Comparison of ENCODE assay signal across 8 cellular contexts in the genomic region with DNA sequence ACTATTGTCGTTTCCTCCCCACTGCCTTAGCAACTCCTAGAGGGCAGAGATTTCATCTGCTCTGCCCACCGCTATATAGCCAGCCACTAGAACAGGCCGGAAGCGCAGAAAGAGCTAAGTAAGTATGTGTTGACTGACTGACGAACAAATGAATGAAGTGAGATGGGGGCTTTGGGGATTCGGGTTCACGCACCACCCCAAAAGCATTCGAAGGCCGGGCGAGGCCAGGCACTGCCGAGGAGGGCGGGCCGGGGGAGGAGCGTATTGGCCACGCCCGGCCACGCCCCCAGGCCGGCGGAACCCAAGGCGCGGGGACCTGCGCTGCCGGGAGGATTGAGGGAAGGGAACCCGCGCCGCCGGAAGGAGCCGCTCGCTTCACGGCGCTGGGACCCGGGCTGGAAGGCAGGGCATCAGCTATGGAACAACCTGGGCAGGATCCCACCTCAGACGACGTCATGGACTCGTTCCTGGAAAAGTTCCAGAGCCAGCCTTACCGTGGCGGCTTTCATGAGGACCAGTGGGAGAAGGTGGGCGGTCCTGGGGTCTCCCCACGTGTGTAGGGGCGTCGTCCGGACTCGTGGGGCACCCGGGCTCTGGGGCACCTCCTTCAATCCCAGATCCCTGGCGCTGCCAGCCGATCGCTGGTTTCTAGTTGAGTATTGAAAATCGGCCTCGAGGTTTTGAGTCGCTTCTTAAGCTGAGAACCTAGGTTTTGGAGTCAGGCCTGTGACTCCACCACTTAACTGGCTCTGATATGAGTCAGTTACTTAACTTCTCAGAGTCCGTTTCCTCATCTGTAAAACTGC. TPM values are rescaled to one million over a fixed set of nuclear protein-coding genes. Genes with fewer than 3 reads are reported as not detected.
DNase-seq lines count a peak whose midpoint lies in the region; ATAC-seq, FAIRE-seq and TF ChIP-seq lines count a peak whose summit lies in the region.

A gene with protein sequence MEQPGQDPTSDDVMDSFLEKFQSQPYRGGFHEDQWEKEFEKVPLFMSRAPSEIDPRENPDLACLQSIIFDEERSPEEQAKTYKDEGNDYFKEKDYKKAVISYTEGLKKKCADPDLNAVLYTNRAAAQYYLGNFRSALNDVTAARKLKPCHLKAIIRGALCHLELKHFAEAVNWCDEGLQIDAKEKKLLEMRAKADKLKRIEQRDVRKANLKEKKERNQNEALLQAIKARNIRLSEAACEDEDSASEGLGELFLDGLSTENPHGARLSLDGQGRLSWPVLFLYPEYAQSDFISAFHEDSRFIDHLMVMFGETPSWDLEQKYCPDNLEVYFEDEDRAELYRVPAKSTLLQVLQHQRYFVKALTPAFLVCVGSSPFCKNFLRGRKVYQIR (plus strand): TSS at position 369 of the 806 bp plus-strand sequence. CDS start 48 bp downstream, at position 417.

- peak within 1 kb of the TSS; percentile 88 for H3K4me3 Mint-ChIP-seq in T-helper 1 cell treated with Interleukin-12 subunit alpha and Interleukin-12 subunit beta and Interleukin-4 antibody, amounts not matched to agents 30 μg/mL and 1 μg/mL, for 36 hours

- peaks cover 11% of the 10 kb centered on the region for H3K36me3 Mint-ChIP-seq in T-helper 1 cell treated with Interleukin-12 subunit alpha and Interleukin-12 subunit beta and Interleukin-4 antibody, amounts not matched to agents 30 μg/mL and 1 μg/mL, for 36 hours (ENCODE audit: low read depth)

- TF ChIP-seq POLR2A in GM12892 (IDR thresholded peaks at IDR 0.05; ENCODE audit: low read depth, low read length): peak; percentile 95
- peak; percentile 83 for TF ChIP-seq POLR2A in prostate gland (IDR thresholded peaks at IDR 0.05)

- peak within 1 kb of the TSS; percentile 62 to 74 for H3K27ac ChIP-seq in prostate gland

- peak in 1 of 4 experiments; percentile 39 for TF ChIP-seq CTCF in prostate gland (IDR thresholded peaks at IDR 0.05)

- no peaks in the 10 kb centered on the region for H3K27me3 ChIP-seq in prostate gland (replicated peaks; ENCODE audit: insufficient read depth)

- H3K9me3 Mint-ChIP-seq in T-helper 1 cell treated with Interleukin-12 subunit alpha and Interleukin-12 subunit beta and Interleukin-4 antibody, amounts not matched to agents 30 μg/mL and 1 μg/mL, for 36 hours: no peaks in the 10 kb centered on the region

- no peaks in the 10 kb centered on the region for H3K36me3 ChIP-seq in prostate gland

- H3K4me3 ChIP-seq in prostate gland: peak within 1 kb of the TSS; percentile 70 to 80

- under 1% methylated on average over 50 of the region's 51 CpGs for WGBS in prostate gland

- peak within 1 kb of the TSS; percentile 88 for H3K27ac Mint-ChIP-seq in T-helper 1 cell treated with Interleukin-12 subunit alpha and Interleukin-12 subunit beta and Interleukin-4 antibody, amounts not matched to agents 30 μg/mL and 1 μg/mL, for 36 hours

- H3K27me3 Mint-ChIP-seq in T-helper 1 cell treated with Interleukin-12 subunit alpha and Interleukin-12 subunit beta and Interleukin-4 antibody, amounts not matched to agents 30 μg/mL and 1 μg/mL, for 36 hours (ENCODE audit: low read depth): no peaks in the 10 kb centered on the region

- intact Hi-C loops in left ventricle myocardium superior (cut with micrococcal nuclease): no loop called here
- intact Hi-C loops in prostate gland (cut with DNase I): loop anchor here (10.0 kb wide), 1 partner anchor 171 kb away; a partner anchor contains a TSS

- ATAC-seq in HG02763 (IDR thresholded peaks at IDR 0.05; ENCODE audit: unreplicated experiment): peak; percentile 95
- ATAC-seq in left ventricle myocardium superior: peak; percentile 99

- H3K4me1 ChIP-seq in prostate gland (replicated peaks): no peaks in the 10 kb centered on the region

- DNase-seq in GM12892 (ENCODE audit: insufficient read length) (peak; percentile 90), NCI-H1417 treated with DMSO at 0.1 percent for 48 hours (lab: John Stamatoyannopoulos, UW) (peak; percentile 7), amniotic stem cell (lab: John Stamatoyannopoulos, UW) (peak; percentile 45), left ventricle myocardium superior (peak; percentile 91), prostate gland (ENCODE audit: low spot score) (peak; percentile 74), ureter (ENCODE audit: low spot score) (peak; percentile 85)

- peaks cover 21% of the 10 kb centered on the region for H3K4me1 Mint-ChIP-seq in T-helper 1 cell treated with Interleukin-12 subunit alpha and Interleukin-12 subunit beta and Interleukin-4 antibody, amounts not matched to agents 30 μg/mL and 1 μg/mL, for 36 hours (ENCODE audit: low read depth)

- peak; percentile 93 for FAIRE-seq in GM12892 (lab: Jason Lieb, UNC)

- H3K9me3 ChIP-seq in prostate gland: no peaks in the 10 kb centered on the region

RNA-seq across cellular contexts. Expression of the gene that starts here (rescaled TPM):
- polyA plus RNA-seq in GM12892 (2012; ENCODE audit: missing spikeins): 21.3 TPM
- total RNA-seq in left ventricle myocardium superior: 13.2 TPM
- total RNA-seq in prostate gland: 10 to 100 TPM; 15.9 to 17.4 TPM
- 24.8 TPM for total RNA-seq in ureter

Comparison
In these comparisons a context has a peak if more than half of its experiments do, and no peak if none do; other contexts are left out.
1. Peak in every context shown above with its lines: DNase-seq, ATAC-seq, H3K4me3 ChIP-seq and H3K27ac ChIP-seq.
2. DNase-seq: peak in every context shown above with its lines; median percentile 91 in left ventricle myocardium superior; 90 in GM12892; 85 in ureter; 74 in prostate gland; 45 in amniotic stem cell; 7 in NCI-H1417 treated with DMSO at 0.1 percent for 48 hours.